ENCODE assay signal across 23 cellular contexts in genomic region chr4:101078950-101079349, GRCh38.
DNase-seq lines count a peak whose midpoint lies in the region; ATAC-seq, FAIRE-seq and TF ChIP-seq lines count a peak whose summit lies in the region.
"Had no signal": no experiment of that assay in that cellular context is flagged by ENCODE, and none has a peak within 500 bp of the region (broad histone marks: within the 10 kb centered on the region; RNA-seq: fewer than 3 reads in every experiment).

No MANE protein-coding gene starts in this region.

- CTCF ChIA-PET in activated CD8-positive, alpha-beta memory T cell treated with anti-CD3 and anti-CD28 coated beads, Interleukin-2, amount 10 ng/mL, durations not matched to agents 7 days and 5 days (lab: Charles Lee) = no interaction called here

- H3K27ac Mint-ChIP-seq in activated CD8-positive, alpha-beta memory T cell treated with anti-CD3 and anti-CD28 coated beads, Interleukin-2, amount 10 ng/mL, durations not matched to agents 7 days and 5 days = no peak overlapping the region
- H3K27ac Mint-ChIP-seq: B cell; CD4-positive, CD25-positive, alpha-beta regulatory T cell; CD8-positive, alpha-beta memory T cell had no signal

- peak overlapping the region; percentile 14; the same call in 1 of the 2 replicates for H3K27ac ChIP-seq in C4-2B
- H3K27ac ChIP-seq in VCaP = 0 out of 2 replicates have a peak overlapping the region, but pooled peaks have one; percentile 4
- H3K27ac ChIP-seq: A549; BLaER1 treated with 17β-estradiol and CSF1 and Interleukin-3, amounts not matched to agents 10 nM and 100 nM had no signal

- peaks cover 21% of the 10 kb centered on the region for H3K36me3 Mint-ChIP-seq in activated CD8-positive, alpha-beta memory T cell treated with anti-CD3 and anti-CD28 coated beads, Interleukin-2, amount 10 ng/mL, durations not matched to agents 7 days and 5 days

- peaks cover 2% of the 10 kb centered on the region for H3K4me1 Mint-ChIP-seq in activated CD8-positive, alpha-beta memory T cell treated with anti-CD3 and anti-CD28 coated beads, Interleukin-2, amount 10 ng/mL, durations not matched to agents 7 days and 5 days

- DNase-seq in NCI-H2196 treated with DMSO at 0.1 percent for 48 hours (lab: John Stamatoyannopoulos, UW; ENCODE audit: unreplicated experiment) = no peak
- no peak for DNase-seq in activated CD8-positive, alpha-beta memory T cell treated with anti-CD3 and anti-CD28 coated beads, Interleukin-2, amount 10 ng/mL, durations not matched to agents 7 days and 5 days
- no peak for DNase-seq in HTR-8/SVneo (ENCODE audit: insufficient read length, low spot score)
- DNase-seq: AML-193; CD4-positive, CD25-positive, alpha-beta regulatory T cell; CD8-positive, alpha-beta memory T cell; COR-L47; DMS 273 treated with DMSO at 0.1 percent for 48 hours; DMS153; DMS53; DMS79; DND-41; EL; GDM1 had no signal

- peaks cover 2% of the 10 kb centered on the region for H3K9me3 Mint-ChIP-seq in activated CD8-positive, alpha-beta memory T cell treated with anti-CD3 and anti-CD28 coated beads, Interleukin-2, amount 10 ng/mL, durations not matched to agents 7 days and 5 days (ENCODE audit: low read depth)
- H3K9me3 Mint-ChIP-seq: CD14-positive monocyte; CD4-positive, alpha-beta memory T cell; CD4-positive, CD25-positive, alpha-beta regulatory T cell; CD8-positive, alpha-beta memory T cell had no signal

- TF ChIP-seq CTCF in C4-2B (conservative IDR thresholded peaks at IDR 0.05) = no peak
- TF ChIP-seq CTCF in VCaP (conservative IDR thresholded peaks at IDR 0.05) = no peak

- no peak overlapping the region for H3K4me3 Mint-ChIP-seq in activated CD8-positive, alpha-beta memory T cell treated with anti-CD3 and anti-CD28 coated beads, Interleukin-2, amount 10 ng/mL, durations not matched to agents 7 days and 5 days
- H3K4me3 Mint-ChIP-seq: B cell; CD14-positive monocyte; CD4-positive, alpha-beta memory T cell; CD4-positive, CD25-positive, alpha-beta regulatory T cell; CD8-positive, alpha-beta memory T cell had no signal

- ATAC-seq in activated CD8-positive, alpha-beta memory T cell treated with anti-CD3 and anti-CD28 coated beads, Interleukin-2, amount 10 ng/mL, durations not matched to agents 7 days and 5 days = no peak
- ATAC-seq: A549, GM12878 had no signal

- no peak for FAIRE-seq in HTR-8/SVneo (lab: Jason Lieb, UNC)
- FAIRE-seq: A549, GM12878, GM18507 had no signal

- H3K27me3 Mint-ChIP-seq in activated CD8-positive, alpha-beta memory T cell treated with anti-CD3 and anti-CD28 coated beads, Interleukin-2, amount 10 ng/mL, durations not matched to agents 7 days and 5 days = no peaks in the 10 kb centered on the region
- H3K27me3 Mint-ChIP-seq: B cell; CD4-positive, alpha-beta memory T cell; CD4-positive, CD25-positive, alpha-beta regulatory T cell; CD8-positive, alpha-beta memory T cell had no signal
